16 cellular contexts compared by ENCODE assay signal in the genomic region with DNA sequence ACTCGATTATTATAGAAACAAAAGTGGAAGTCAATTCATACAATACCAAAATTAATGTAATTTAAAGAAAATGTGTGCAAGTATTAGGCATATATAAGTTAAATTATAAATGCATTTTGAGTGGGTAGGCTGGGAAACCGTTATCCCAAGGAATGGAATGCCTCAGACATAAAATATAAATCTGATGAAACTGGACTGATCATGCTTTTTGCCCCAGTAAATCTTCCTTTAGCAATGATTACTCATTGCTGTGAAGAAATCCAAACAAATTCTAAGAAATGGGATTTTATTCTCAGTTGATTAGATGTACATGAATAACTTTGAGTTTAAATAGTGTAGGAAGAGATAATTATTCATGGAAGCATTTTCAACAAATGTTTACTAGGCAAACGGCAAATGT.
DNase-seq lines count a peak whose midpoint lies in the region; ATAC-seq and TF ChIP-seq lines count a peak whose summit lies in the region.
"Had no signal": no experiment of that assay in that cellular context is flagged by ENCODE, and none has a peak within 500 bp of the region (broad histone marks: within the 10 kb centered on the region; RNA-seq: fewer than 3 reads in every experiment).

No MANE protein-coding gene starts in this region.

- no peak overlapping the region for H3K4me2 ChIP-seq in SK-N-SH

- TF ChIP-seq CTCF in SK-N-SH (IDR thresholded peaks at IDR 0.05), result no peak

- WGBS in SK-N-SH (ENCODE audit: low lambda C conversion rate), result 64% methylated on average over 3 of the region's 3 CpGs

- H2AFZ ChIP-seq in SK-N-SH (ENCODE audit: low read depth), result peak overlapping the region; percentile 69; the same call in 1 of the 2 replicates

- H3K9me3 ChIP-seq in SK-N-SH, result no peaks in the 10 kb centered on the region
- H3K9me3 ChIP-seq: gastroesophageal sphincter had no signal

- CTCF ChIA-PET in SK-N-SH (lab: Yijun Ruan, JAX), result no interaction called here

- no peaks in the 10 kb centered on the region for H3K79me2 ChIP-seq in SK-N-SH (ENCODE audit: insufficient read depth)

- peaks cover 9% of the 10 kb centered on the region for H3F3A ChIP-seq in SK-N-SH (replicated peaks; ENCODE audit: insufficient read depth)

- H4K20me1 ChIP-seq in SK-N-SH (ENCODE audit: insufficient read depth), result no peaks in the 10 kb centered on the region

- no peak overlapping the region for H3K4me3 ChIP-seq in SK-N-SH (ENCODE audit: low read depth in 2 of 2, low read length in 1 of 2)
- H3K4me3 ChIP-seq: gastroesophageal sphincter had no signal

- H3K9ac ChIP-seq in SK-N-SH, result no peak overlapping the region

- no peaks in the 10 kb centered on the region for H3K27me3 ChIP-seq in SK-N-SH (ENCODE audit: insufficient read depth)
- H3K27me3 ChIP-seq: gastroesophageal sphincter had no signal

- peaks cover 3 to 29% of the 10 kb centered on the region in 2 experiments; a peak in 2 of 4 replicates for H3K4me1 ChIP-seq in SK-N-SH (ENCODE audit: control insufficient read depth in 1 of 2, insufficient read depth in 2 of 2, low read depth in 1 of 2, low read length in 1 of 2)

- DNase-seq in GM03348 (ENCODE audit: low spot score) (peak; percentile 44), SK-N-SH (no peak), fibroblast of peridontal ligament (ENCODE audit: extremely low read depth) (peak; percentile 71), renal cortical epithelial cell (ENCODE audit: low read depth) (peak; percentile 13), glomerular visceral epithelial cell (ENCODE audit: extremely low spot score) (no peak), retina (no peak)
- DNase-seq in activated effector memory CD4-positive, alpha-beta T cell treated with anti-CD3 and anti-CD28 coated beads, Interleukin-2, amount 50 U/mL, for 16 hours, result no peak
- DNase-seq: activated CD4-positive, alpha-beta T cell treated with anti-CD3 and anti-CD28 coated beads for 48 hours; activated CD8-positive, alpha-beta memory T cell treated with anti-CD3 and anti-CD28 coated beads, Interleukin-2, amount 10 ng/mL, durations not matched to agents 7 days and 5 days; activated naive CD8-positive, alpha-beta T cell treated with anti-CD3 and anti-CD28 coated beads, Interleukin-2, amount 10 ng/mL, durations not matched to agents 7 days and 5 days; CD8-positive, alpha-beta T cell; dermis blood vessel endothelial cell; MM.1S had no signal

- no peak for TF ChIP-seq RAD21 in SK-N-SH (IDR thresholded peaks at IDR 0.05; ENCODE audit: low read length)

- TF ChIP-seq EP300 in SK-N-SH (IDR thresholded peaks at IDR 0.05; ENCODE audit: borderline replicate concordance in 1 of 2, low read depth in 1 of 2, low read length in 1 of 2), result no peak

- POLR2A ChIA-PET in SK-N-SH (lab: Yijun Ruan, JAX), result no interaction called here

- no peaks in the 10 kb centered on the region for H3K36me3 ChIP-seq in SK-N-SH (replicated peaks in 1 of 2; ENCODE audit: control insufficient read depth in 1 of 2, insufficient read depth in 2 of 2, low read length in 1 of 2)
- H3K36me3 ChIP-seq: gastroesophageal sphincter had no signal

- ATAC-seq in GM18870 (IDR thresholded peaks at IDR 0.05; ENCODE audit: unreplicated experiment), result no peak
- ATAC-seq: activated CD8-positive, alpha-beta memory T cell treated with anti-CD3 and anti-CD28 coated beads, Interleukin-2, amount 10 ng/mL, durations not matched to agents 7 days and 5 days; CD8-positive, alpha-beta T cell; gastroesophageal sphincter; Right ventricle myocardium inferior had no signal

- H3K9me2 ChIP-seq in SK-N-SH, result no peaks in the 10 kb centered on the region

- H3K27ac ChIP-seq in SK-N-SH (ENCODE audit: low read depth in 2 of 2, low read length in 1 of 2), result peak overlapping the region in 1 of 2 experiments; percentile 13; a peak in 2 of 4 replicates
- H3K27ac ChIP-seq: gastroesophageal sphincter had no signal

TF ChIP-seq in SK-N-SH, 30 proteins besides CTCF, POLR2A, EP300 and RAD21:
- TF ChIP-seq SIN3A (IDR thresholded peaks at IDR 0.05; ENCODE audit: borderline replicate concordance, low read depth, low read length) (no peak), GABPA (IDR thresholded peaks at IDR 0.05; ENCODE audit: low read depth) (no peak), TCF12 (IDR thresholded peaks at IDR 0.05) (no peak), EZH2phosphoT487 (IDR thresholded peaks at IDR 0.05; ENCODE audit: borderline replicate concordance, low read depth) (no peak), CHD2 (IDR thresholded peaks at IDR 0.05; ENCODE audit: low read length, partially characterized antibody) (no peak), RFX5 (IDR thresholded peaks at IDR 0.05; ENCODE audit: low read length) (no peak), JUND (IDR thresholded peaks at IDR 0.05) (no peak), TAF1 (IDR thresholded peaks at IDR 0.05; ENCODE audit: borderline replicate concordance, low read depth, low read length) (no peak)
- TF ChIP-seq, protein P1, sequence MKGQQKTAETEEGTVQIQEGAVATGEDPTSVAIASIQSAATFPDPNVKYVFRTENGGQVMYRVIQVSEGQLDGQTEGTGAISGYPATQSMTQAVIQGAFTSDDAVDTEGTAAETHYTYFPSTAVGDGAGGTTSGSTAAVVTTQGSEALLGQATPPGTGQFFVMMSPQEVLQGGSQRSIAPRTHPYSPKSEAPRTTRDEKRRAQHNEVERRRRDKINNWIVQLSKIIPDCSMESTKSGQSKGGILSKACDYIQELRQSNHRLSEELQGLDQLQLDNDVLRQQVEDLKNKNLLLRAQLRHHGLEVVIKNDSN (IDR thresholded peaks at IDR 0.05; ENCODE audit: borderline replicate concordance, low read depth), result no peak

Comparison
In these comparisons a context has a peak if more than half of its experiments do, and no peak if none do; other contexts are left out.
1. DNase-seq: peak in GM03348 (single experiment), fibroblast of peridontal ligament (single experiment) and renal cortical epithelial cell (single experiment); none in SK-N-SH (single experiment), activated effector memory CD4-positive, alpha-beta T cell treated with anti-CD3 and anti-CD28 coated beads, Interleukin-2, amount 50 U/mL, for 16 hours (single experiment), glomerular visceral epithelial cell (single experiment) and retina (single experiment).